10 cellular contexts compared by ENCODE assay signal in the genomic region with DNA sequence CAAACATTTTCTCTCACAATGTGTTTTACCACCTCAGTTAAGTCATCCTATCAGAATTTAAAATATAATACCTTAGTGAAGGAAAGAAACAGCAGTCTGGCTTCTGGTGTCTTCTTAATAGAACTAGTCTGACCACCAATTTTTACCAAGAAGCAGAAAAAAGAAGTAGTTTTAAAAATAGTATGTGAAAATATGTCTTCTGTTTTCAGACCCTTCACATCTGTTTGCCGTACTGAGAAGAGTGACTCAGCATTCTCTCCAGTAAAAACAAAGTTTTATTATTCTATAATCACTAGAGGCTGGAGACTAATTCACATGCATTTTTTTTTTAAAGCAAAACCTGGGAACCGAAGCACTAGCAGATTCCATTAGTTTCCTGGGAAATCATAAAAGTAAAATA.
DNase-seq lines count a peak whose midpoint lies in the region; ATAC-seq and TF ChIP-seq lines count a peak whose summit lies in the region.
"Had no signal": no experiment of that assay in that cellular context is flagged by ENCODE, and none has a peak within 500 bp of the region (broad histone marks: within the 10 kb centered on the region; RNA-seq: fewer than 3 reads in every experiment).

No MANE protein-coding gene starts in this region.

- H3K27ac ChIP-seq in SU-DHL-6 (ENCODE audit: low read depth, low read length) (peak overlapping the region; percentile 87), smooth muscle cell (ENCODE audit: low read depth) (peak overlapping the region; percentile 39)
- H3K27ac ChIP-seq: 22Rv1 had no signal

- peak; percentile 71 for ATAC-seq in HG03045 (IDR thresholded peaks at IDR 0.05; ENCODE audit: unreplicated experiment)
- ATAC-seq: activated T-helper 17 cell treated with anti-CD3 and anti-CD28 coated beads, Interleukin-2, amount 50 U/mL, for 72 hours had no signal

- no peaks in the 10 kb centered on the region for H3K27me3 ChIP-seq in SU-DHL-6 (ENCODE audit: low read length)
- H3K27me3 ChIP-seq in smooth muscle cell (ENCODE audit: low read depth) = no peaks in the 10 kb centered on the region

- no peaks in the 10 kb centered on the region for H3K79me2 ChIP-seq in SU-DHL-6 (ENCODE audit: insufficient read depth, low read length)
- no peaks in the 10 kb centered on the region for H3K79me2 ChIP-seq in smooth muscle cell (ENCODE audit: low read depth)

- TF ChIP-seq CTCF in SU-DHL-6 (IDR thresholded peaks at IDR 0.05; ENCODE audit: insufficient read depth, low read length, poor library complexity, severe bottlenecking) = no peak
- TF ChIP-seq CTCF in smooth muscle cell (IDR thresholded peaks at IDR 0.05; ENCODE audit: borderline replicate concordance, insufficient read depth, poor library complexity, severe bottlenecking) = no peak

- 0 out of 2 replicates have a peak overlapping the region, but pooled peaks have one; percentile 34 for H3K9ac ChIP-seq in SU-DHL-6 (ENCODE audit: low read length)
- H3K9ac ChIP-seq in smooth muscle cell (ENCODE audit: low read depth) = no peak overlapping the region

- H3K9me2 ChIP-seq in SU-DHL-6 (replicated peaks; ENCODE audit: insufficient read depth, low read length) = no peaks in the 10 kb centered on the region

- 32% methylated on average over 2 of the region's 2 CpGs for WGBS in smooth muscle cell (ENCODE audit: low lambda C conversion rate)

- H3K4me1 ChIP-seq in smooth muscle cell (ENCODE audit: low read depth) = no peaks in the 10 kb centered on the region

- H3K4me3 ChIP-seq in SU-DHL-6 (ENCODE audit: insufficient read depth, low read length, poor library complexity, severe bottlenecking) (no peak overlapping the region), smooth muscle cell (no peak overlapping the region)

- no peaks in the 10 kb centered on the region for H3K9me3 ChIP-seq in SU-DHL-6 (ENCODE audit: insufficient read depth, low read length)
- no peaks in the 10 kb centered on the region for H3K9me3 ChIP-seq in smooth muscle cell (replicated peaks; ENCODE audit: low read depth)

- H3F3A ChIP-seq in SU-DHL-6 (ENCODE audit: insufficient read depth) (peaks cover 34% of the 10 kb centered on the region), smooth muscle cell (ENCODE audit: low read depth) (no peaks in the 10 kb centered on the region)

- peak; percentile 18 for DNase-seq in DMS53 (lab: John Stamatoyannopoulos, UW)
- no peak for DNase-seq in DMS53 treated with DMSO at 0.1 percent for 48 hours (lab: John Stamatoyannopoulos, UW; ENCODE audit: unreplicated experiment)
- no peak for DNase-seq in smooth muscle cell (lab: John Stamatoyannopoulos, UW; ENCODE audit: unreplicated experiment)
- DNase-seq in stimulated activated CD4-positive, alpha-beta T cell treated with anti-CD3 and anti-CD28 coated beads, Interleukin-4, amount 100 ng/mL, for 1 hour = no peak
- no peak for DNase-seq in activated naive CD4-positive, alpha-beta T cell (lab: John Stamatoyannopoulos, UW)
- DNase-seq in D341Med (ENCODE audit: low spot score) = no peak

- H4K20me1 ChIP-seq in SU-DHL-6 (ENCODE audit: low read depth, low read length) = no peaks in the 10 kb centered on the region
- no peaks in the 10 kb centered on the region for H4K20me1 ChIP-seq in smooth muscle cell (ENCODE audit: low read depth)

- H2AFZ ChIP-seq in SU-DHL-6 (ENCODE audit: low read depth, low read length, severe bottlenecking) = no peak overlapping the region
- H2AFZ ChIP-seq in smooth muscle cell (ENCODE audit: low read depth) = peak overlapping the region; percentile 32

- peak overlapping the region; percentile 87 for H3K4me2 ChIP-seq in SU-DHL-6 (ENCODE audit: low read depth, low read length, poor library complexity, severe bottlenecking)
- H3K4me2 ChIP-seq in smooth muscle cell = peak overlapping the region; percentile 72

- H3K36me3 ChIP-seq in SU-DHL-6 (ENCODE audit: low read length) (0 out of 2 replicates have a peak, but pooled peaks cover 3% of the 10 kb centered on the region), smooth muscle cell (ENCODE audit: low read depth) (no peaks in the 10 kb centered on the region)
